Comparison of ENCODE assay signal across 14 cellular contexts in genomic region chr16:88692861-88693260, GRCh38. TPM values are rescaled to one million over a fixed set of nuclear protein-coding genes. Genes with fewer than 3 reads are reported as not detected.
"Had no signal": no experiment of that assay in that cellular context is flagged by ENCODE, and none has a peak within 500 bp of the region (broad histone marks: within the 10 kb centered on the region; RNA-seq: fewer than 3 reads in every experiment).

No MANE protein-coding gene starts in this region.

- H3K27ac ChIP-seq: breast epithelium, esophagus squamous epithelium, psoas muscle had no signal

- H3K9me3 ChIP-seq: breast epithelium, esophagus squamous epithelium, psoas muscle, SK-N-SH, spleen had no signal

- H3K27me3 Mint-ChIP-seq: naive B cell had no signal

- H3K9ac ChIP-seq: SK-N-SH had no signal

- H3K4me2 ChIP-seq: SK-N-SH had no signal

- H3K9me3 Mint-ChIP-seq: naive B cell had no signal

- H3K4me1 ChIP-seq: breast epithelium had no signal

- H3K36me3 ChIP-seq: breast epithelium had no signal

- H3K36me3 Mint-ChIP-seq: naive B cell had no signal

- DNase-seq: activated CD8-positive, alpha-beta memory T cell treated with anti-CD3 and anti-CD28 coated beads for 24 hours; anterior cingulate cortex; esophagus squamous epithelium; foreskin fibroblast; left colon; naive B cell; psoas muscle; SK-N-SH; stimulated activated naive CD4-positive, alpha-beta T cell treated with Interleukin-2 at 50 U/mL for 16 hours; trophoblast cell had no signal

- H3K4me3 ChIP-seq: breast epithelium, esophagus squamous epithelium, lung, psoas muscle had no signal

- ATAC-seq: psoas muscle had no signal

RNA-seq across cellular contexts. Expression of gene SNAI3, which starts 6.6 kb away (rescaled TPM):
- total RNA-seq: cerebellum had no signal
